In genomic region chr20:47196091-47197081, GRCh38 we compare ENCODE assay signal across 8 cellular contexts.
DNase-seq lines count a peak whose midpoint lies in the region; ATAC-seq and TF ChIP-seq lines count a peak whose summit lies in the region.

No MANE protein-coding gene starts in this region.

- no peaks in the 10 kb centered on the region for H3K27me3 ChIP-seq in CD8-positive, alpha-beta T cell (ENCODE audit: insufficient read depth, low read length)

- H3K27me3 Mint-ChIP-seq in CD8-positive, alpha-beta T cell (ENCODE audit: low read depth) = peaks cover 3% of the 10 kb centered on the region
- H3K27me3 Mint-ChIP-seq in activated CD8-positive, alpha-beta T cell treated with anti-CD3 and anti-CD28 coated beads, Interleukin-2, amount 10 ng/mL, durations not matched to agents 7 days and 5 days (ENCODE audit: low read depth) = peaks cover 5% of the 10 kb centered on the region
- no peaks in the 10 kb centered on the region for H3K27me3 Mint-ChIP-seq in mesothelial cell of epicardium (ENCODE audit: low read depth)

- intact Hi-C loops in CD8-positive, alpha-beta T cell (cut with DNase I, micrococcal nuclease) = loop anchor here (1.0 kb wide), 3 partner anchors 76 to 425 kb away; no protein-coding TSS in a partner anchor

- peaks cover 4% of the 10 kb centered on the region for H3K4me1 Mint-ChIP-seq in CD8-positive, alpha-beta T cell (ENCODE audit: low read depth)
- H3K4me1 Mint-ChIP-seq in activated CD8-positive, alpha-beta T cell treated with anti-CD3 and anti-CD28 coated beads, Interleukin-2, amount 10 ng/mL, durations not matched to agents 7 days and 5 days (ENCODE audit: low read depth) = peaks cover 13% of the 10 kb centered on the region
- H3K4me1 Mint-ChIP-seq in mesothelial cell of epicardium = peaks cover 7% of the 10 kb centered on the region

- no peaks in the 10 kb centered on the region for H3K9me3 Mint-ChIP-seq in CD8-positive, alpha-beta T cell
- no peaks in the 10 kb centered on the region for H3K9me3 Mint-ChIP-seq in activated CD8-positive, alpha-beta T cell treated with anti-CD3 and anti-CD28 coated beads, Interleukin-2, amount 10 ng/mL, durations not matched to agents 7 days and 5 days (ENCODE audit: insufficient read depth)
- H3K9me3 Mint-ChIP-seq in mesothelial cell of epicardium = no peaks in the 10 kb centered on the region

- H3K36me3 Mint-ChIP-seq in CD8-positive, alpha-beta T cell = no peaks in the 10 kb centered on the region
- H3K36me3 Mint-ChIP-seq in activated CD8-positive, alpha-beta T cell treated with anti-CD3 and anti-CD28 coated beads, Interleukin-2, amount 10 ng/mL, durations not matched to agents 7 days and 5 days (ENCODE audit: low read depth) = no peaks in the 10 kb centered on the region
- peaks cover 2% of the 10 kb centered on the region for H3K36me3 Mint-ChIP-seq in mesothelial cell of epicardium

- H3K27ac Mint-ChIP-seq in CD8-positive, alpha-beta T cell = no peak overlapping the region
- H3K27ac Mint-ChIP-seq in activated CD8-positive, alpha-beta T cell treated with anti-CD3 and anti-CD28 coated beads, Interleukin-2, amount 10 ng/mL, durations not matched to agents 7 days and 5 days = peak overlapping the region; percentile 20
- H3K27ac Mint-ChIP-seq in mesothelial cell of epicardium = no peak overlapping the region

- H3K4me1 ChIP-seq in CD8-positive, alpha-beta T cell (ENCODE audit: insufficient read depth, low read length) = no peaks in the 10 kb centered on the region

- DNase-seq in CD8-positive, alpha-beta T cell = peak; percentile 38 to 76 (median 66)
- DNase-seq in HFF-Myc (ENCODE audit: extremely low read depth, low read depth) (peak; percentile 19), NCI-H69 (lab: John Stamatoyannopoulos, UW) (peak; percentile 13), mesothelial cell of epicardium (ENCODE audit: low spot score in 2 of 2, unreplicated experiment in 2 of 2) (peak; percentile 49 to 82)
- DNase-seq in activated CD8-positive, alpha-beta T cell treated with anti-CD3 and anti-CD28 coated beads, Interleukin-2, amount 10 ng/mL, durations not matched to agents 7 days and 5 days = peak; percentile 85
- DNase-seq in effector CD8-positive, alpha-beta T cell (lab: John Stamatoyannopoulos, UW) = peak; percentile 55
- peak; percentile 46 to 66 for DNase-seq in stimulated activated CD8-positive, alpha-beta memory T cell treated with anti-CD3 and anti-CD28 coated beads, Interleukin-15, amount 100 ng/mL, for 48 hours (ENCODE audit: low read depth in 2 of 2)

- no peaks in the 10 kb centered on the region for H3K36me3 ChIP-seq in CD8-positive, alpha-beta T cell (ENCODE audit: insufficient read depth, low read length)

- no peaks in the 10 kb centered on the region for H3K9me3 ChIP-seq in CD8-positive, alpha-beta T cell (ENCODE audit: low read length)

- ATAC-seq in CD8-positive, alpha-beta T cell = peak; percentile 81
- ATAC-seq in activated CD8-positive, alpha-beta T cell treated with anti-CD3 and anti-CD28 coated beads, Interleukin-2, amount 10 ng/mL, durations not matched to agents 7 days and 5 days = peak; percentile 84
- no peak for ATAC-seq in HG02981 (IDR thresholded peaks at IDR 0.05; ENCODE audit: unreplicated experiment)

- H3K27ac ChIP-seq in CD8-positive, alpha-beta T cell (ENCODE audit: low read depth, low read length) = no peak overlapping the region

- H3K4me3 Mint-ChIP-seq in CD8-positive, alpha-beta T cell = no peak overlapping the region
- no peak overlapping the region for H3K4me3 Mint-ChIP-seq in activated CD8-positive, alpha-beta T cell treated with anti-CD3 and anti-CD28 coated beads, Interleukin-2, amount 10 ng/mL, durations not matched to agents 7 days and 5 days
- no peak overlapping the region for H3K4me3 Mint-ChIP-seq in mesothelial cell of epicardium

- H3K4me3 ChIP-seq in CD8-positive, alpha-beta T cell (ENCODE audit: low read depth, low read length) = no peak overlapping the region
- no peak overlapping the region for H3K4me3 ChIP-seq in HFF-Myc (replicated peaks; ENCODE audit: low read depth, low read length)

- peak; percentile 90 for TF ChIP-seq CTCF in CD8-positive, alpha-beta T cell (IDR thresholded peaks at IDR 0.05)
- peak; percentile 95 for TF ChIP-seq CTCF in HFF-Myc (IDR thresholded peaks at IDR 0.05; ENCODE audit: low read depth, low read length, missing control alignments)
- TF ChIP-seq CTCF in mesothelial cell of epicardium (IDR thresholded peaks at IDR 0.05; ENCODE audit: unreplicated experiment) = peak; percentile 96

- POLR2A ChIA-PET in CD8-positive, alpha-beta T cell (lab: Charles Lee) = interaction anchor here (1.0 kb wide), 1 partner anchor 10 kb away, joined by 3 read pairs; no protein-coding TSS in a partner anchor
- POLR2A ChIA-PET in activated CD8-positive, alpha-beta T cell treated with anti-CD3 and anti-CD28 coated beads, Interleukin-2, amount 10 ng/mL, durations not matched to agents 7 days and 5 days (lab: Charles Lee) = interaction anchor here (0.6 kb wide), 1 partner anchor 296 kb away, joined by 3 read pairs; no protein-coding TSS in a partner anchor

- CTCF ChIA-PET in CD8-positive, alpha-beta T cell (lab: Charles Lee) = interaction anchor here (0.7 to 2.1 kb wide), 14 partner anchors 9 to 187 kb away, joined by 3 to 22 read pairs (median 4); no protein-coding TSS in a partner anchor
- CTCF ChIA-PET in activated CD8-positive, alpha-beta T cell treated with anti-CD3 and anti-CD28 coated beads, Interleukin-2, amount 10 ng/mL, durations not matched to agents 7 days and 5 days (lab: Charles Lee) = interaction anchor here (0.6 to 2.1 kb wide), 19 partner anchors 9 to 481 kb away, joined by 3 to 53 read pairs (median 4); partner anchors contain the start of gene ZMYND8

Comparison
In these comparisons a context has a peak if more than half of its experiments do, and no peak if none do; other contexts are left out.
1. DNase-seq: peak in every context shown above with its lines; median percentile 85 in activated CD8-positive, alpha-beta T cell treated with anti-CD3 and anti-CD28 coated beads, Interleukin-2, amount 10 ng/mL, durations not matched to agents 7 days and 5 days; 66 in CD8-positive, alpha-beta T cell; 66 in mesothelial cell of epicardium; 56 in stimulated activated CD8-positive, alpha-beta memory T cell treated with anti-CD3 and anti-CD28 coated beads, Interleukin-15, amount 100 ng/mL, for 48 hours; 55 in effector CD8-positive, alpha-beta T cell; 19 in HFF-Myc; 13 in NCI-H69.